In genomic region chr5:42677156-42677842, GRCh38 we compare ENCODE assay signal across 24 cellular contexts.
"Had no signal": no experiment of that assay in that cellular context is flagged by ENCODE, and none has a peak within 500 bp of the region (broad histone marks: within the 10 kb centered on the region; RNA-seq: fewer than 3 reads in every experiment).

No MANE protein-coding gene starts in this region.

- H3K9me3 ChIP-seq: right lobe of liver, upper lobe of left lung, uterus had no signal

- H3K4me1 Mint-ChIP-seq: endodermal cell; memory B cell; nephron; stimulated activated memory B cell treated with anti-CD40 and anti-IgM and Interleukin-4, amounts not matched to agents 10 μg/mL and 1 μg/mL and 100 μg/mL, for 72 hours had no signal

- H3K4me1 ChIP-seq: lower lobe of right lung, right lobe of liver, spleen, upper lobe of left lung, uterus had no signal

- DNase-seq: effector CD4-positive, alpha-beta T cell; endodermal cell; erythroblast; heart right ventricle; hypothalamus; kidney glomerular epithelial cell; lower lobe of right lung; midbrain; right lobe of liver; spleen; stimulated activated CD4-positive, alpha-beta T cell treated with anti-CD3 and anti-CD28 coated beads, Interleukin-15, amount 100 ng/mL, for 24 hours; stimulated activated CD4-positive, alpha-beta T cell treated with anti-CD3 and anti-CD28 coated beads, Interleukin-1b, Interleukin-23, amount 100 ng/mL, for 48 hours; stimulated activated CD4-positive, alpha-beta T cell treated with anti-CD3 and anti-CD28 coated beads, Interleukin-4, amount 100 ng/mL, for 24 hours; tibial artery; upper lobe of left lung; uterus had no signal

- H3K4me3 Mint-ChIP-seq: endodermal cell; memory B cell; nephron; stimulated activated memory B cell treated with anti-CD40 and anti-IgM and Interleukin-4, amounts not matched to agents 10 μg/mL and 1 μg/mL and 100 μg/mL, for 72 hours; stimulated activated naive CD8-positive, alpha-beta T cell treated with anti-CD3 and anti-CD28 coated beads, Interleukin-15, Interleukin-2, amounts not matched to agents 100 ng/mL and 50 ng/mL, for 24 hours had no signal

- H3K27me3 ChIP-seq: heart right ventricle, right lobe of liver, spleen, tibial artery, upper lobe of left lung, uterus had no signal

- H3K27ac ChIP-seq: coronary artery, heart right ventricle, lower lobe of right lung, right lobe of liver, spleen, tibial artery, upper lobe of left lung, uterus had no signal

- FAIRE-seq: endothelial cell of umbilical vein, frontal cortex, islet of Langerhans had no signal

- H3K4me3 ChIP-seq: coronary artery, heart right ventricle, lower lobe of right lung, right lobe of liver, spleen, tibial artery, upper lobe of left lung, uterus had no signal

- H3K36me3 Mint-ChIP-seq: memory B cell; stimulated activated memory B cell treated with anti-CD40 and anti-IgM and Interleukin-4, amounts not matched to agents 10 μg/mL and 1 μg/mL and 100 μg/mL, for 72 hours had no signal

- H3K27me3 Mint-ChIP-seq: memory B cell; stimulated activated memory B cell treated with anti-CD40 and anti-IgM and Interleukin-4, amounts not matched to agents 10 μg/mL and 1 μg/mL and 100 μg/mL, for 72 hours; stimulated activated naive CD8-positive, alpha-beta T cell treated with anti-CD3 and anti-CD28 coated beads, Interleukin-15, Interleukin-2, amounts not matched to agents 100 ng/mL and 50 ng/mL, for 24 hours had no signal

- H3K36me3 ChIP-seq: heart right ventricle, lower lobe of right lung, right lobe of liver, spleen, tibial artery, upper lobe of left lung, uterus had no signal

- H3K9me3 Mint-ChIP-seq: stimulated activated naive CD8-positive, alpha-beta T cell treated with anti-CD3 and anti-CD28 coated beads, Interleukin-15, Interleukin-2, amounts not matched to agents 100 ng/mL and 50 ng/mL, for 24 hours had no signal

- ATAC-seq: lower lobe of right lung; right lobe of liver; stimulated activated memory B cell treated with anti-CD40 and anti-IgM and Interleukin-4, amounts not matched to agents 10 μg/mL and 1 μg/mL and 100 μg/mL, for 72 hours had no signal

- H3K27ac Mint-ChIP-seq: endodermal cell; memory B cell; nephron; stimulated activated memory B cell treated with anti-CD40 and anti-IgM and Interleukin-4, amounts not matched to agents 10 μg/mL and 1 μg/mL and 100 μg/mL, for 72 hours; stimulated activated naive CD8-positive, alpha-beta T cell treated with anti-CD3 and anti-CD28 coated beads, Interleukin-15, Interleukin-2, amounts not matched to agents 100 ng/mL and 50 ng/mL, for 24 hours had no signal
